Comparison of ENCODE assay signal across 15 cellular contexts in genomic region chr20:14445310-14445709, GRCh38.
A peak's percentile ranks its signal among the peaks of the same experiment; 100 is the strongest.
DNase-seq lines count a peak whose midpoint lies in the region; ATAC-seq and TF ChIP-seq lines count a peak whose summit lies in the region.
"Had no signal": no experiment of that assay in that cellular context is flagged by ENCODE, and none has a peak within 500 bp of the region (broad histone marks: within the 10 kb centered on the region; RNA-seq: fewer than 3 reads in every experiment).

No MANE protein-coding gene starts in this region.

- H3K9me3 ChIP-seq in mammary epithelial cell (replicated peaks; ENCODE audit: insufficient read depth, low read length) (no peaks in the 10 kb centered on the region), uterus (no peaks in the 10 kb centered on the region)
- H3K9me3 ChIP-seq: thoracic aorta had no signal

- H2AFZ ChIP-seq in mammary epithelial cell (ENCODE audit: low read depth, low read length), result no peak overlapping the region

- in situ Hi-C loops in mammary epithelial cell (cut with MboI; ENCODE audit: low sequenced_read_pairs in 2 of 2), result no loop called here

- no peak for ATAC-seq in left cardiac atrium
- ATAC-seq: activated CD8-positive, alpha-beta T cell treated with anti-CD3 and anti-CD28 coated beads for 36 hours; natural killer cell treated with Interleukin-12 subunit alpha and Interleukin-12 subunit beta and Interleukin-15 and Interleukin-18, amount 100 ng/mL, for 72 hours had no signal

- H3K27me3 ChIP-seq in mammary epithelial cell (ENCODE audit: insufficient read depth, low read length) (no peaks in the 10 kb centered on the region), kidney epithelial cell (ENCODE audit: control insufficient read depth, insufficient read depth, low read length) (no peaks in the 10 kb centered on the region), uterus (no peaks in the 10 kb centered on the region)

- no peak overlapping the region for H3K9ac ChIP-seq in mammary epithelial cell (ENCODE audit: insufficient read depth, low read length)

- H3K4me3 ChIP-seq in mammary epithelial cell (replicated peaks in 1 of 3; ENCODE audit: insufficient read depth in 1 of 3, low read depth in 2 of 3, low read length in 3 of 3), result no peak overlapping the region
- no peak overlapping the region for H3K4me3 ChIP-seq in kidney epithelial cell (ENCODE audit: low read depth, low read length)
- H3K4me3 ChIP-seq in uterus, result no peak overlapping the region
- H3K4me3 ChIP-seq: thoracic aorta had no signal

- DNase-seq in AG08396 (ENCODE audit: low spot score) (peak; percentile 29), HPDE6-E6E7 (ENCODE audit: extremely low spot score) (peak; percentile 53), mammary epithelial cell (peak; percentile 71), kidney epithelial cell (ENCODE audit: low read depth) (peak; percentile 29), NCI-H748 treated with DMSO at 0.1 percent for 48 hours (lab: John Stamatoyannopoulos, UW) (no peak), left cardiac atrium (no peak), uterus (no peak)
- no peak for DNase-seq in stimulated activated CD4-positive, alpha-beta T cell treated with anti-CD3 and anti-CD28 coated beads, Interleukin-1b, Interleukin-23, amount 100 ng/mL, for 48 hours
- DNase-seq: activated CD8-positive, alpha-beta T cell treated with anti-CD3 and anti-CD28 coated beads for 36 hours; DMS 273 treated with DMSO at 0.1 percent for 48 hours; KBM-7; NCI-H1417; stimulated activated CD4-positive, alpha-beta T cell treated with anti-CD3 and anti-CD28 coated beads, Interleukin-2, amount 100 ng/mL, for 24 hours had no signal

- dilution Hi-C loops in mammary epithelial cell (cut with HindIII; ENCODE audit: low sequenced_read_pairs), result no loop called here

- H3K4me2 ChIP-seq in mammary epithelial cell (ENCODE audit: insufficient read depth, low read depth, low read length), result no peak overlapping the region

- intact Hi-C loops in mammary epithelial cell (cut with micrococcal nuclease) (no loop called here), left cardiac atrium (cut with DNase I) (no loop called here), uterus (cut with DNase I; ENCODE audit: low total_unique reads) (no loop called here)

- CTCF ChIA-PET in mammary epithelial cell (lab: Charles Lee; ENCODE audit: low non-redundant PET), result no interaction called here

- H3K36me3 ChIP-seq in mammary epithelial cell (ENCODE audit: insufficient read depth, low read length) (no peaks in the 10 kb centered on the region), kidney epithelial cell (ENCODE audit: control insufficient read depth, insufficient read depth, low read length) (no peaks in the 10 kb centered on the region), uterus (no peaks in the 10 kb centered on the region)
- H3K36me3 ChIP-seq: thoracic aorta had no signal

- TF ChIP-seq POLR2A in uterus (IDR thresholded peaks at IDR 0.05), result no peak

- no TSS peak for BruUV-seq in mammary epithelial cell (replicated peaks; lab: Mats Ljungman, UMichigan)

- H4K20me1 ChIP-seq in mammary epithelial cell (ENCODE audit: insufficient read depth, low read length), result no peaks in the 10 kb centered on the region

- TF ChIP-seq CTCF in mammary epithelial cell (conservative IDR thresholded peaks at IDR 0.05 in 1 of 2, IDR thresholded peaks at IDR 0.05 in 1 of 2; ENCODE audit: extremely low read depth in 1 of 2, insufficient read depth in 1 of 2, low read depth in 1 of 2, low read length in 2 of 2) (no peak), kidney epithelial cell (IDR thresholded peaks at IDR 0.05; ENCODE audit: insufficient read depth, low read length, poor library complexity, severe bottlenecking) (no peak), uterus (IDR thresholded peaks at IDR 0.05) (no peak)

- H3K79me2 ChIP-seq in mammary epithelial cell (ENCODE audit: insufficient read depth, low read length), result no peaks in the 10 kb centered on the region

- H3K4me1 ChIP-seq in mammary epithelial cell (ENCODE audit: insufficient read depth, low read length), result peaks cover 25% of the 10 kb centered on the region
- no peaks in the 10 kb centered on the region for H3K4me1 ChIP-seq in uterus

- no peak overlapping the region for H3K27ac ChIP-seq in mammary epithelial cell (ENCODE audit: insufficient read depth, low read depth, low read length)
- H3K27ac ChIP-seq in uterus, result no peak overlapping the region
- H3K27ac ChIP-seq: thoracic aorta had no signal

Comparison
In these comparisons a context has a peak if more than half of its experiments do, and no peak if none do; other contexts are left out.
1. DNase-seq: peak in AG08396 (single experiment), HPDE6-E6E7 (single experiment), mammary epithelial cell (single experiment) and kidney epithelial cell (single experiment); none in stimulated activated CD4-positive, alpha-beta T cell treated with anti-CD3 and anti-CD28 coated beads, Interleukin-1b, Interleukin-23, amount 100 ng/mL, for 48 hours (single experiment), NCI-H748 treated with DMSO at 0.1 percent for 48 hours (single experiment), left cardiac atrium (single experiment) and uterus (0 of 2).